Comparison of ENCODE assay signal across 7 cellular contexts in the genomic region with DNA sequence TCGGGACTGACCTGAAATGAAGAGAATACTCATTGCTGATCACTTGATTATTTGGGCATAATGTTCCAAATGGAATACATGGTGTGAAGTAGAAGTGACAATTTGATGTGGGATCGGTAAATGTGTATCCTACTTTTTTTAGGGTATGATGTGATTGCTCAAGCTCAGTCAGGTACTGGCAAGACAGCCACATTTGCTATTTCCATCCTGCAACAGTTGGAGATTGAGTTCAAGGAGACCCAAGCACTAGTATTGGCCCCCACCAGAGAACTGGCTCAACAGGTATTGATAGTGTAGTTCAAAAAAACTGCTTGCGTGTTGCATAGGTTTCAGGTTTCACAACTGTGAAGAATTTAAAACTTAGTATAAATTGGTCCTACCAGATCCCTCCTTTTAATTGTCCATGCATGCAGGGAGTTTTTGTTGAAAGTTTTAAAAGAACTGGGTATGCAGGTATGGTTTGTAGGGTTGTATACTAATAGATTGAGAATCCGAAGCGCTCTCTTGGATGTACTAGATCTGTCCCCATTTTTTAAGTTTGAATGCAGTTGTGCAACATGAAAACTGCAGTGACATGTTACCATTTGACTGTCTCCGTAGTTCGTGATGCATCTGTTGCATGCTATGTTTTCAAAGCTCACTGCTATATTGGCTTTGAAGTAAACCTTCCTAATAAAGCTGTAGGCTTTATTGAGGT. TPM values are rescaled to one million over a fixed set of nuclear protein-coding genes. Genes with fewer than 3 reads are reported as not detected.
DNase-seq lines count a peak whose midpoint lies in the region; ATAC-seq, FAIRE-seq and TF ChIP-seq lines count a peak whose summit lies in the region.

No MANE protein-coding gene starts in this region.

- H3K9me3 Mint-ChIP-seq in GM23338, result peaks cover 12% of the 10 kb centered on the region

- peaks cover 21% of the 10 kb centered on the region for H3K4me1 Mint-ChIP-seq in GM23338

- H2AFZ ChIP-seq in GM23338, result no peak overlapping the region

- peaks cover 49% of the 10 kb centered on the region for H3K79me2 ChIP-seq in GM23338 (replicated peaks; ENCODE audit: insufficient read depth)

- H3K27ac ChIP-seq in GM23338 (ENCODE audit: low read depth), result peak overlapping the region; percentile 100
- peak overlapping the region; percentile 99 for H3K27ac ChIP-seq in SJSA1

- DNase-seq in GM23338 (ENCODE audit: low spot score), result no peak
- peak in 1 of 2 experiments; percentile 6 for DNase-seq in SJSA1 (ENCODE audit: low read depth in 1 of 2, low spot score in 2 of 2)
- peak; percentile 3 for DNase-seq in fibroblast of pulmonary artery (ENCODE audit: low read depth)
- DNase-seq in ecto neural progenitor cell (ENCODE audit: low spot score), result no peak
- DNase-seq in frontal cortex (ENCODE audit: low spot score in 2 of 2), result no peak

- H3K27me3 ChIP-seq in GM23338 (ENCODE audit: insufficient read depth) (no peaks in the 10 kb centered on the region), SJSA1 (replicated peaks) (peaks cover 6% of the 10 kb centered on the region; the same call in 1 of the 2 replicates), skeletal muscle satellite cell (ENCODE audit: control insufficient read depth, insufficient read depth, low read length) (no peaks in the 10 kb centered on the region)

- H3K9me2 ChIP-seq in GM23338 (ENCODE audit: insufficient read depth), result no peaks in the 10 kb centered on the region

- ATAC-seq in GM23338 (no peak), GM21723 (IDR thresholded peaks at IDR 0.05; ENCODE audit: unreplicated experiment) (no peak)

- peak overlapping the region; percentile 100 for H3K27ac Mint-ChIP-seq in GM23338

- peak overlapping the region; percentile 99 for H3K4me3 ChIP-seq in GM23338
- peak overlapping the region; percentile 84 for H3K4me3 ChIP-seq in SJSA1
- peak overlapping the region; percentile 99 for H3K4me3 ChIP-seq in fibroblast of pulmonary artery (replicated peaks; ENCODE audit: low read depth, low read length)
- H3K4me3 ChIP-seq in skeletal muscle satellite cell (ENCODE audit: low read length), result peak overlapping the region; percentile 84

- no peak for FAIRE-seq in frontal cortex (lab: Jason Lieb, UNC)

- peak overlapping the region; percentile 99 for H3K9ac ChIP-seq in skeletal muscle satellite cell (ENCODE audit: low read depth, low read length)

- peaks cover 15% of the 10 kb centered on the region for H3K4me1 ChIP-seq in GM23338 (ENCODE audit: insufficient read depth)
- H3K4me1 ChIP-seq in SJSA1 (replicated peaks), result peaks cover 18% of the 10 kb centered on the region
- peaks cover 18% of the 10 kb centered on the region for H3K4me1 ChIP-seq in skeletal muscle satellite cell (ENCODE audit: control insufficient read depth, insufficient read depth, low read length)

- peaks cover 32% of the 10 kb centered on the region for H3K27me3 Mint-ChIP-seq in GM23338 (ENCODE audit: insufficient read depth, low read depth, poor library complexity)

- H4K20me1 ChIP-seq in GM23338 (replicated peaks; ENCODE audit: insufficient read depth), result peaks cover 48% of the 10 kb centered on the region

- peaks cover 63% of the 10 kb centered on the region for H3F3A ChIP-seq in GM23338 (replicated peaks; ENCODE audit: low read depth)

- H3K36me3 ChIP-seq in GM23338 (ENCODE audit: insufficient read depth) (peaks cover 59% of the 10 kb centered on the region), SJSA1 (peaks cover 66% of the 10 kb centered on the region), skeletal muscle satellite cell (ENCODE audit: insufficient read depth, low read length) (peaks cover 63% of the 10 kb centered on the region)

- H3K36me3 Mint-ChIP-seq in GM23338 (ENCODE audit: low read depth), result peaks cover 69% of the 10 kb centered on the region

- H3K9me3 ChIP-seq in SJSA1 (replicated peaks), result no peaks in the 10 kb centered on the region
- no peaks in the 10 kb centered on the region for H3K9me3 ChIP-seq in skeletal muscle satellite cell (replicated peaks; ENCODE audit: low read length)

- H3K4me3 Mint-ChIP-seq in GM23338, result peak overlapping the region; percentile 99

- H3K4me2 ChIP-seq in GM23338, result peak overlapping the region; percentile 99
- peak overlapping the region; percentile 90 for H3K4me2 ChIP-seq in skeletal muscle satellite cell (ENCODE audit: low read length)

- TF ChIP-seq CTCF in GM23338 (conservative IDR thresholded peaks at IDR 0.05; ENCODE audit: low read depth in 2 of 2), result no peak
- TF ChIP-seq CTCF in fibroblast of pulmonary artery (IDR thresholded peaks at IDR 0.05; ENCODE audit: low read length, missing control alignments), result no peak

TF ChIP-seq in GM23338, 12 proteins besides CTCF, POLR2A, EP300 and RAD21 (continues in another document):
- TF ChIP-seq ZNF462 (CRISPR knock-in tag; IDR thresholded peaks at IDR 0.05) (no peak), EZH2 (IDR thresholded peaks at IDR 0.05; ENCODE audit: low read depth, unreplicated experiment) (no peak)

RNA-seq across cellular contexts. Expression of gene EIF4A2, which starts 1.6 kb away (rescaled TPM):
- total RNA-seq in GM23338 (2014; rRNA removed; shearing (Covaris generic)), result 666 and 697 TPM in 2 replicates
- 386 and 433 TPM in 2 replicates for polyA plus RNA-seq in GM23338 (2016; fragmentation: Nextera tagmentation; extraction: Ambion mirVana)
- total RNA-seq in SJSA1 (2014; rRNA removed; shearing (Covaris generic)), result 466 and 604 TPM in 2 replicates
- 291 and 372 TPM in 2 replicates for total RNA-seq in skeletal muscle satellite cell (2012; rRNA removed)
- 1,507 TPM for total RNA-seq in frontal cortex

RNA-seq across cellular contexts. Expression of gene RFC4, which starts 21.3 kb away (rescaled TPM):
- total RNA-seq in GM23338 (2014; rRNA removed; shearing (Covaris generic)), result 107 and 109 TPM in 2 replicates
- polyA plus RNA-seq in GM23338 (2016; fragmentation: Nextera tagmentation; extraction: Ambion mirVana), result 60.3 and 73.3 TPM in 2 replicates
- total RNA-seq in SJSA1 (2014; rRNA removed; shearing (Covaris generic)), result 75.7 and 106 TPM in 2 replicates
- total RNA-seq in skeletal muscle satellite cell (2012; rRNA removed), result 25.6 and 29.1 TPM in 2 replicates
- total RNA-seq in frontal cortex, result 22.8 TPM

RNA-seq across cellular contexts. Expression of gene ADIPOQ, which starts 57.5 kb away (rescaled TPM):
- not detected in 2 replicates for total RNA-seq in GM23338 (2014; rRNA removed; shearing (Covaris generic))
- not detected in 2 replicates for polyA plus RNA-seq in GM23338 (2016; fragmentation: Nextera tagmentation; extraction: Ambion mirVana)
- total RNA-seq in SJSA1 (2014; rRNA removed; shearing (Covaris generic)), result not detected in 2 replicates
- not detected in 2 replicates for total RNA-seq in skeletal muscle satellite cell (2012; rRNA removed)
- total RNA-seq in frontal cortex, result not detected
